17 cellular contexts compared by ENCODE assay signal in the genomic region with DNA sequence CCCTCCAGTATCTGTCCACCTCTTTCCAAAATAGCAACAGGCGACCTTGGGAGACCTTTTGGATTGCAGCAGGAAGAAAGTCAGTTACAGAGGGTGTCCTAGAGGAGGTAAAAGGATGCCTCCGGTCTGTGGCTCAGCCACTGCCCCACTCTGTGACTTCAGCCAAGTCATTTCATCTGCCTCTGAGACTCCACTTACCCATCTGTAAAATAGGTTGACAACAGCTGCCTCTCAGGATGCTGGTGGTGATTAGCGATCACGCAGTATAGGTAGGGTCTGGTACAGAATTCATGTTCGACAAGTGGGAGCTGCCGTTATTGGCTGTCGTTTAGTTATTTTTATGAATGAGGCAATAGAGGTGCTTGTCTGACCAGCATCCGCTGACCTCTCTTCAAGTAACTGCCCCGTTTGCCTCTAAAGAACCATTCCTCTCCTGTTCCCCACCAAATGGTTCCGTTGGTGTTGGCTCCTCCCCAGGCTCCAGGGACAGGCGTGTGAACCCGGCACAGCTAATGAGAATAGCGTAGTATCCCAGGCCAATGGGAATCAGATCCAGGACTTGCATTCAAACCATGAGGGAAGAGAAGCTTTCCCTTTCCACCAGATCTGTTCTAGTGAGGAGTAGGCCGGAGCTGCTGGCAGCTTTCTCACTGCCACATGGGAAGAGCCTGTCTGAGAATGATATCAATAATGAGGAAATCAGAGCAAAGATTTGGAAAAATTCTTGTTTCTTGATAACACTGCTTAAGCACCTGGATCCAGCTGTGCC.
DNase-seq lines count a peak whose midpoint lies in the region; ATAC-seq, FAIRE-seq and TF ChIP-seq lines count a peak whose summit lies in the region.
"Had no signal": no experiment of that assay in that cellular context is flagged by ENCODE, and none has a peak within 500 bp of the region (broad histone marks: within the 10 kb centered on the region; RNA-seq: fewer than 3 reads in every experiment).

No MANE protein-coding gene starts in this region.

- no peak for TF ChIP-seq EP300 in HepG2 (IDR thresholded peaks at IDR 0.05; ENCODE audit: low read depth in 2 of 2, low read length in 2 of 2)
- no peak for TF ChIP-seq EP300 in HepG2 (CRISPR knock-in tag; IDR thresholded peaks at IDR 0.05; ENCODE audit: borderline replicate concordance)

- BruUV-seq in HepG2 (replicated peaks; lab: Mats Ljungman, UMichigan): no TSS peak

- POLR2A ChIA-PET in HepG2 (lab: Yijun Ruan, JAX): no interaction called here

- H3K4me1 ChIP-seq in HepG2 (ENCODE audit: insufficient read depth, low read length) (no peaks in the 10 kb centered on the region), right lobe of liver (no peaks in the 10 kb centered on the region), left ventricle myocardium inferior (peaks cover 21% of the 10 kb centered on the region)

- CTCF ChIA-PET in HepG2 (lab: Yijun Ruan, JAX; ENCODE audit: low intra/inter-chr PET ratio, low total read pairs): no interaction called here

- H3K36me3 ChIP-seq in HepG2 (replicated peaks in 1 of 2; ENCODE audit: control insufficient read depth in 1 of 2, insufficient read depth in 2 of 2, low read length in 2 of 2): no peaks in the 10 kb centered on the region
- H3K36me3 ChIP-seq in right lobe of liver: no peaks in the 10 kb centered on the region
- H3K36me3 ChIP-seq in left ventricle myocardium inferior: no peaks in the 10 kb centered on the region

- intact Hi-C loops in HepG2 (cut with micrococcal nuclease; ENCODE audit: unreplicated experiment): no loop called here
- intact Hi-C loops in right lobe of liver (cut with DNase I): no loop called here
- intact Hi-C loops in left ventricle myocardium inferior (cut with micrococcal nuclease): no loop called here

- DNase-seq in HepG2 (ENCODE audit: low spot score) (no peak), right lobe of liver (no peak), left ventricle myocardium inferior (peak; percentile 63), omental fat pad (ENCODE audit: low spot score) (no peak), NCI-H2029 (lab: John Stamatoyannopoulos, UW) (no peak), NOMO-1 treated with dmso at 0.1 percent for 144 hours (lab: John Stamatoyannopoulos, UW; ENCODE audit: unreplicated experiment) (no peak)
- no peak for DNase-seq in activated T-cell treated with anti-CD3 and anti-CD28 coated beads, Interleukin-2, amount 50 U/mL, for 24 hours
- DNase-seq: NCI-H1092; NCI-H1417 treated with DMSO at 0.1 percent for 48 hours; NCI-H187; NCI-H774; NK-92 treated with Interleukin-12 subunit alpha and Interleukin-12 subunit beta, amount 100 ng/mL, for 24 hours; PC-9 had no signal

- WGBS in HepG2 (ENCODE audit: low lambda C conversion rate): 95% methylated on average over 12 of the region's 14 CpGs
- 90% methylated on average over 12 of the region's 14 CpGs for WGBS in right lobe of liver (ENCODE audit: insufficient coverage, low coverage, low lambda C conversion rate, missing lambda C conversion rate)

- in situ Hi-C loops in HepG2 (cut with HindIII; ENCODE audit: extremely low pct_ligation_motif_present, low pct_unique_long_range_greater_than_20kb): loop anchor here (5.0 kb wide), 1 partner anchor 432 kb away; the partner anchor contains the start of gene FGF18

- TF ChIP-seq POLR2A in HepG2 (IDR thresholded peaks at IDR 0.05; ENCODE audit: insufficient read depth in 1 of 2, low read depth in 2 of 2, low read length in 2 of 2) (no peak), right lobe of liver (IDR thresholded peaks at IDR 0.05) (no peak)

- H3K9me3 ChIP-seq in HepG2 (ENCODE audit: low read length) (no peaks in the 10 kb centered on the region), right lobe of liver (no peaks in the 10 kb centered on the region), left ventricle myocardium inferior (replicated peaks) (no peaks in the 10 kb centered on the region)

- H3K79me2 ChIP-seq in HepG2 (ENCODE audit: insufficient read depth, low read length): no peaks in the 10 kb centered on the region

- H3K27ac ChIP-seq in HepG2 (ENCODE audit: extremely low read length, insufficient read depth, low read length) (no peak overlapping the region), right lobe of liver (no peak overlapping the region), left ventricle myocardium inferior (replicated peaks) (peak overlapping the region; percentile 54)
- H3K27ac ChIP-seq: PC-9 had no signal

- H3K27ac Mint-ChIP-seq in activated T-cell treated with anti-CD3 and anti-CD28 coated beads, Interleukin-2, amount 50 U/mL, for 24 hours: no peak overlapping the region
- H3K27ac Mint-ChIP-seq: IgD-negative memory B cell had no signal

- no peak overlapping the region for H3K4me3 Mint-ChIP-seq in activated T-cell treated with anti-CD3 and anti-CD28 coated beads, Interleukin-2, amount 50 U/mL, for 24 hours
- H3K4me3 Mint-ChIP-seq: IgD-negative memory B cell had no signal

- H3K27me3 Mint-ChIP-seq in activated T-cell treated with anti-CD3 and anti-CD28 coated beads, Interleukin-2, amount 50 U/mL, for 24 hours: no peaks in the 10 kb centered on the region
- H3K27me3 Mint-ChIP-seq: IgD-negative memory B cell had no signal

- H3K27me3 ChIP-seq in HepG2 (ENCODE audit: control insufficient read depth in 1 of 2, insufficient read depth in 2 of 2, low read length in 2 of 2) (no peaks in the 10 kb centered on the region), right lobe of liver (no peaks in the 10 kb centered on the region), left ventricle myocardium inferior (ENCODE audit: low read depth) (no peaks in the 10 kb centered on the region)

- no peak overlapping the region for H3K9ac ChIP-seq in HepG2 (ENCODE audit: insufficient read depth, low read depth, low read length)

- H2AFZ ChIP-seq in HepG2 (ENCODE audit: low read length): no peak overlapping the region
- H2AFZ ChIP-seq: PC-9 had no signal

- peaks cover 12% of the 10 kb centered on the region for H3K36me3 Mint-ChIP-seq in activated T-cell treated with anti-CD3 and anti-CD28 coated beads, Interleukin-2, amount 50 U/mL, for 24 hours (ENCODE audit: low read depth)

- ATAC-seq in HepG2 (no peak), right lobe of liver (no peak), omental fat pad (ENCODE audit: low FRiP score) (peak; percentile 35)

- H3K9me3 Mint-ChIP-seq in activated T-cell treated with anti-CD3 and anti-CD28 coated beads, Interleukin-2, amount 50 U/mL, for 24 hours: no peaks in the 10 kb centered on the region

- no peak overlapping the region for H3K4me2 ChIP-seq in HepG2 (ENCODE audit: low read depth, low read length)
- H3K4me2 ChIP-seq: PC-9 had no signal

- TF ChIP-seq CTCF in HepG2 (CRISPR knock-in tag; IDR thresholded peaks at IDR 0.05): no peak
- TF ChIP-seq CTCF in right lobe of liver (IDR thresholded peaks at IDR 0.05): no peak
- TF ChIP-seq CTCF in left ventricle myocardium inferior (IDR thresholded peaks at IDR 0.05; ENCODE audit: borderline replicate concordance): no peak
- no peak for TF ChIP-seq CTCF in omental fat pad (IDR thresholded peaks at IDR 0.05)

- H3K4me3 ChIP-seq in HepG2 (replicated peaks in 1 of 3; ENCODE audit: insufficient read depth in 1 of 3, low read depth in 2 of 3, low read length in 3 of 3) (no peak overlapping the region), right lobe of liver (no peak overlapping the region), left ventricle myocardium inferior (no peak overlapping the region)
- H3K4me3 ChIP-seq: PC-9 had no signal

- no peaks in the 10 kb centered on the region for H3K4me1 Mint-ChIP-seq in activated T-cell treated with anti-CD3 and anti-CD28 coated beads, Interleukin-2, amount 50 U/mL, for 24 hours (ENCODE audit: low read depth)

- FAIRE-seq in HepG2 (lab: Jason Lieb, UNC): no peak
- FAIRE-seq: D721Med, GM19239, H54 had no signal

- no peaks in the 10 kb centered on the region for H4K20me1 ChIP-seq in HepG2 (ENCODE audit: insufficient read depth, low read length)

- no peak for TF ChIP-seq RAD21 in HepG2 (CRISPR knock-in tag; IDR thresholded peaks at IDR 0.05)

TF ChIP-seq in HepG2, 621 proteins besides CTCF, POLR2A, EP300 and RAD21:
- TF ChIP-seq ZNF629 (CRISPR knock-in tag; conservative IDR thresholded peaks at IDR 0.05): peak; percentile 69
- TF ChIP-seq, protein P1, sequence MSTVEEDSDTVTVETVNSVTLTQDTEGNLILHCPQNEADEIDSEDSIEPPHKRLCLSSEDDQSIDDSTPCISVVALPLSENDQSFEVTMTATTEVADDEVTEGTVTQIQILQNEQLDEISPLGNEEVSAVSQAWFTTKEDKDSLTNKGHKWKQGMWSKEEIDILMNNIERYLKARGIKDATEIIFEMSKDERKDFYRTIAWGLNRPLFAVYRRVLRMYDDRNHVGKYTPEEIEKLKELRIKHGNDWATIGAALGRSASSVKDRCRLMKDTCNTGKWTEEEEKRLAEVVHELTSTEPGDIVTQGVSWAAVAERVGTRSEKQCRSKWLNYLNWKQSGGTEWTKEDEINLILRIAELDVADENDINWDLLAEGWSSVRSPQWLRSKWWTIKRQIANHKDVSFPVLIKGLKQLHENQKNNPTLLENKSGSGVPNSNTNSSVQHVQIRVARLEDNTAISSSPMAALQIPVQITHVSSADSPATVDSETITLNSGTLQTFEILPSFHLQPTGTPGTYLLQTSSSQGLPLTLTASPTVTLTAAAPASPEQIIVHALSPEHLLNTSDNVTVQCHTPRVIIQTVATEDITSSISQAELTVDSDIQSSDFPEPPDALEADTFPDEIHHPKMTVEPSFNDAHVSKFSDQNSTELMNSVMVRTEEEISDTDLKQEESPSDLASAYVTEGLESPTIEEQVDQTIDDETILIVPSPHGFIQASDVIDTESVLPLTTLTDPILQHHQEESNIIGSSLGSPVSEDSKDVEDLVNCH (CRISPR knock-in tag; IDR thresholded peaks at IDR 0.05): no peak
